ENCODE assay signal across 20 cellular contexts in the genomic region with DNA sequence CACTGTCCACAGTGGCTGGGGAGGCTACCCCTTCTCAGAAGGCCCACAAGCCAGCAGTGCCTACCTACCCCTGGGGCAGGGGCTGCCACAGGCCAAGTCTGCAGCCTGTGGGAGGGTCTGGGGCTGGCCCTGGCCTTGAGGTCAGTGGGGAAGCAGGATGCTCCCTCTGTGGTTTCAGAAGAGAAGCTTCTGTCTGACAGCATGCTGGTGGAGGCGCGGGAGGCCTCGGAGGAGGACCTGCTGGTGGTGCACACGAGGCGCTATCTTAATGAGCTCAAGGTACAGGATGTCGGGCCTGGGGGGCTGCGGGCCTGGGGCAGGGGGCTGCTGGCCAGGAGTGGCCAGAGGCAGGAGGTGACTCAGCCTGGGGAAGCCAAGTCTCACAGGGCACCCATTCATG. TPM values are rescaled to one million over a fixed set of nuclear protein-coding genes. Genes with fewer than 3 reads are reported as not detected.
DNase-seq lines count a peak whose midpoint lies in the region; ATAC-seq, FAIRE-seq and TF ChIP-seq lines count a peak whose summit lies in the region.
"Had no signal": no experiment of that assay in that cellular context is flagged by ENCODE, and none has a peak within 500 bp of the region (broad histone marks: within the 10 kb centered on the region; RNA-seq: fewer than 3 reads in every experiment).

No MANE protein-coding gene starts in this region.

- no peak for FAIRE-seq in pancreas (lab: Jason Lieb, UNC)
- FAIRE-seq: A204.1, HTR-8/SVneo had no signal

- H3K4me3 ChIP-seq in left ventricle myocardium inferior (no peak overlapping the region), right atrium auricular region (no peak overlapping the region), pancreas (peak overlapping the region in 1 of 4 donors; percentile 15), aorta (ENCODE audit: low read length in 2 of 2) (no peak overlapping the region)
- H3K4me3 ChIP-seq: GM23248 had no signal

- TF ChIP-seq CTCF in left ventricle myocardium inferior (IDR thresholded peaks at IDR 0.05; ENCODE audit: borderline replicate concordance) (no peak), right atrium auricular region (IDR thresholded peaks at IDR 0.05) (no peak), pancreas (IDR thresholded peaks at IDR 0.05) (no peak)

- intact Hi-C loops in left ventricle myocardium inferior (cut with micrococcal nuclease) (no loop called here), pancreas (cut with DNase I) (no loop called here), aorta (cut with DNase I) (no loop called here)

- 70 to 72% methylated on average over 7 of the region's 7 CpGs for WGBS in pancreas, 2 donors
- WGBS in aorta, 2 donors: 93 to 97% methylated on average over 7 of the region's 7 CpGs

- H3K36me3 ChIP-seq in left ventricle myocardium inferior (peaks cover 10% of the 10 kb centered on the region), right atrium auricular region (no peaks in the 10 kb centered on the region), pancreas (no peaks in the 10 kb centered on the region), aorta (ENCODE audit: control insufficient read depth in 1 of 2, insufficient read depth in 2 of 2, low read length in 1 of 2) (no peaks in the 10 kb centered on the region)

- peaks cover 9% of the 10 kb centered on the region for H3K36me3 Mint-ChIP-seq in effector memory CD8-positive, alpha-beta T cell (ENCODE audit: insufficient read depth)

- DNase-seq in left ventricle myocardium inferior (peak; percentile 4), right atrium auricular region (ENCODE audit: low spot score) (no peak), pancreas (peak in 2 of 6 donors; percentile 53 to 64), aorta (peak; percentile 35 to 62), NCI-H2107 treated with DMSO at 0.1 percent for 48 hours (lab: John Stamatoyannopoulos, UW; ENCODE audit: unreplicated experiment) (no peak), globus pallidus (ENCODE audit: low spot score) (no peak), hypothalamus (lab: John Stamatoyannopoulos, UW) (no peak)
- DNase-seq in effector memory CD8-positive, alpha-beta T cell: no peak
- DNase-seq: CD4-positive, alpha-beta T cell; DMS79 treated with DMSO at 0.1 percent for 48 hours; GDM1; GM23248; KG1; NCI-H1105; NCI-H1694 treated with DMSO at 0.1 percent for 48 hours; NCI-H69; NK-92 treated with Interleukin-12 subunit alpha and Interleukin-12 subunit beta, amount 100 ng/mL, for 24 hours; OCI-M1 had no signal

- no peaks in the 10 kb centered on the region for H3K9me3 Mint-ChIP-seq in effector memory CD8-positive, alpha-beta T cell
- H3K9me3 Mint-ChIP-seq: CD4-positive, alpha-beta T cell had no signal

- H3K27me3 ChIP-seq in left ventricle myocardium inferior (ENCODE audit: low read depth) (no peaks in the 10 kb centered on the region), right atrium auricular region (no peaks in the 10 kb centered on the region), pancreas (no peaks in the 10 kb centered on the region), aorta (ENCODE audit: control insufficient read depth in 1 of 2, insufficient read depth in 2 of 2, low read length in 1 of 2) (no peaks in the 10 kb centered on the region)

- no peak for ATAC-seq in effector memory CD8-positive, alpha-beta T cell (replicated peaks)
- ATAC-seq in pancreas (no peak), aorta (ENCODE audit: low FRiP score) (no peak)

- H3K27me3 Mint-ChIP-seq in effector memory CD8-positive, alpha-beta T cell: no peaks in the 10 kb centered on the region
- H3K27me3 Mint-ChIP-seq: CD4-positive, alpha-beta T cell had no signal

- no peak overlapping the region for H3K27ac ChIP-seq in left ventricle myocardium inferior (replicated peaks)
- peak overlapping the region in 1 of 2 donors; percentile 95 for H3K27ac ChIP-seq in right atrium auricular region
- peak overlapping the region in 3 of 4 donors; percentile 5 to 94 (median 93) for H3K27ac ChIP-seq in pancreas
- no peak overlapping the region for H3K27ac ChIP-seq in aorta (ENCODE audit: low read depth in 1 of 2, low read length in 2 of 2)
- H3K27ac ChIP-seq: GM23248 had no signal

- H3K27ac Mint-ChIP-seq in effector memory CD8-positive, alpha-beta T cell: peak overlapping the region; percentile 35 to 78
- H3K27ac Mint-ChIP-seq: CD4-positive, alpha-beta T cell had no signal

- H3K9me3 ChIP-seq in left ventricle myocardium inferior (replicated peaks) (no peaks in the 10 kb centered on the region), right atrium auricular region (no peaks in the 10 kb centered on the region), pancreas (no peaks in the 10 kb centered on the region), aorta (ENCODE audit: control insufficient read depth, low read length) (no peaks in the 10 kb centered on the region)

- H3K4me3 Mint-ChIP-seq in effector memory CD8-positive, alpha-beta T cell: no peak overlapping the region

- H3K4me1 ChIP-seq in left ventricle myocardium inferior (peaks cover 52% of the 10 kb centered on the region), right atrium auricular region (peaks cover 0 to 40% of the 10 kb centered on the region in 2 donors), pancreas (peaks cover 34 to 46% (median 39%) of the 10 kb centered on the region in 3 donors), aorta (ENCODE audit: control insufficient read depth in 1 of 2, insufficient read depth in 2 of 2, low read length in 2 of 2) (no peaks in the 10 kb centered on the region)

- H3K4me1 Mint-ChIP-seq in effector memory CD8-positive, alpha-beta T cell (ENCODE audit: low read depth in 2 of 2): peaks cover 20 to 32% of the 10 kb centered on the region in 2 donors

RNA-seq across cellular contexts. Expression of gene HDAC11, which starts 3.2 kb away (rescaled TPM):
- total RNA-seq in left ventricle myocardium inferior (34.3 TPM), right atrium auricular region (10 to 100 TPM; 30.6 to 30.7 TPM), pancreas (10 to 100 TPM; 22.0 to 40.3 (median 27.4) TPM), aorta (10 to 100 TPM; 16.8 to 19.9 TPM)
- polyA plus RNA-seq in pancreas (10 to 100 TPM; 20.4 to 26.6 TPM), aorta (10 to 100 TPM; 18.9 to 22.2 TPM)

Comparison
In these comparisons a context has a peak if more than half of its experiments do, and no peak if none do; other contexts are left out.
1. DNase-seq: peak in left ventricle myocardium inferior (single experiment) and aorta (2 of 2); none in right atrium auricular region (single experiment), effector memory CD8-positive, alpha-beta T cell (0 of 3), NCI-H2107 treated with DMSO at 0.1 percent for 48 hours (single experiment), globus pallidus (single experiment) and hypothalamus (0 of 51).
2. H3K27ac ChIP-seq: peak in pancreas (3 of 4); none in left ventricle myocardium inferior (single experiment) and aorta (0 of 2).